In genomic region chr4:145177906-145178538, GRCh38 we compare ENCODE assay signal across 8 cellular contexts. TPM values are rescaled to one million over a fixed set of nuclear protein-coding genes. Genes with fewer than 3 reads are reported as not detected.
DNase-seq lines count a peak whose midpoint lies in the region; ATAC-seq and TF ChIP-seq lines count a peak whose summit lies in the region.

No MANE protein-coding gene starts in this region.

- H3K27ac Mint-ChIP-seq in Caco-2 (ENCODE audit: unreplicated experiment) = peak overlapping the region; percentile 84
- H3K27ac Mint-ChIP-seq in activated naive CD8-positive, alpha-beta T cell treated with anti-CD3 and anti-CD28 coated beads, Interleukin-2, amount 10 ng/mL, durations not matched to agents 7 days and 5 days = peak overlapping the region; percentile 97

- no peak overlapping the region for H2AFZ ChIP-seq in Loucy (ENCODE audit: low read length)

- H3K9me3 ChIP-seq in Caco-2 = no peaks in the 10 kb centered on the region
- no peaks in the 10 kb centered on the region for H3K9me3 ChIP-seq in Loucy (ENCODE audit: insufficient read depth, low read depth, low read length)
- H3K9me3 ChIP-seq in iPS-18c (ENCODE audit: control insufficient read depth, insufficient read depth, low read length) = peaks cover 2% of the 10 kb centered on the region
- no peaks in the 10 kb centered on the region for H3K9me3 ChIP-seq in spleen

- peaks cover 19% of the 10 kb centered on the region for H3K36me3 Mint-ChIP-seq in Caco-2 (ENCODE audit: insufficient read depth, unreplicated experiment)
- peaks cover 12% of the 10 kb centered on the region for H3K36me3 Mint-ChIP-seq in activated naive CD8-positive, alpha-beta T cell treated with anti-CD3 and anti-CD28 coated beads, Interleukin-2, amount 10 ng/mL, durations not matched to agents 7 days and 5 days

- intact Hi-C loops in Caco-2 (cut with micrococcal nuclease; ENCODE audit: unreplicated experiment) (no loop called here), spleen (cut with DNase I; ENCODE audit: low total_unique reads) (no loop called here)

- H3K27me3 ChIP-seq in Caco-2 (replicated peaks; ENCODE audit: control insufficient read depth, insufficient read depth, low read length) = no peaks in the 10 kb centered on the region
- H3K27me3 ChIP-seq in Loucy (ENCODE audit: insufficient read depth, low read length, poor library complexity, severe bottlenecking) = no peaks in the 10 kb centered on the region
- H3K27me3 ChIP-seq in spleen (replicated peaks in 1 of 7) = no peaks in the 10 kb centered on the region

- H3K9me2 ChIP-seq in Loucy (replicated peaks; ENCODE audit: low read depth, low read length) = no peaks in the 10 kb centered on the region

- DNase-seq in Caco-2 = no peak
- no peak for DNase-seq in activated naive CD8-positive, alpha-beta T cell treated with anti-CD3 and anti-CD28 coated beads, Interleukin-2, amount 10 ng/mL, durations not matched to agents 7 days and 5 days
- no peak for DNase-seq in spleen
- DNase-seq in inferior parietal cortex (ENCODE audit: extremely low spot score) = no peak

- POLR2A ChIA-PET in Caco-2 (lab: Charles Lee) = interaction anchor here (1.6 kb wide), 1 partner anchor 80 kb away, joined by 5 read pairs; the partner anchor contains the start of genes ABCE1 and ANAPC10
- POLR2A ChIA-PET in activated naive CD8-positive, alpha-beta T cell treated with anti-CD3 and anti-CD28 coated beads, Interleukin-2, amount 10 ng/mL, durations not matched to agents 7 days and 5 days (lab: Charles Lee) = interaction anchor here (0.7 to 3.9 kb wide), 4 partner anchors 46 to 441 kb away, joined by 3 to 42 read pairs (median 8); partner anchors contain the start of genes ABCE1, ANAPC10 and MMAA

- H3F3A ChIP-seq in Loucy (ENCODE audit: low read depth) = no peaks in the 10 kb centered on the region

- H3K36me3 ChIP-seq in Caco-2 (ENCODE audit: control insufficient read depth, insufficient read depth, low read length) (no peaks in the 10 kb centered on the region), Loucy (ENCODE audit: insufficient read depth, low read length) (peaks cover 14% of the 10 kb centered on the region; the same call in 1 of the 2 replicates), spleen (peaks cover 0 to 13% (median 4%) of the 10 kb centered on the region in 6 donors)

- H3K9ac ChIP-seq in Loucy (ENCODE audit: low read depth, low read length, poor library complexity, severe bottlenecking) = peak overlapping the region; percentile 81

- H3K4me3 Mint-ChIP-seq in Caco-2 (ENCODE audit: unreplicated experiment) = peak overlapping the region; percentile 89
- H3K4me3 Mint-ChIP-seq in activated naive CD8-positive, alpha-beta T cell treated with anti-CD3 and anti-CD28 coated beads, Interleukin-2, amount 10 ng/mL, durations not matched to agents 7 days and 5 days = peak overlapping the region; percentile 96

- 8 to 16% (median 11%) methylated on average over 9 of the region's 9 CpGs for WGBS in spleen, 5 donors

- TF ChIP-seq CTCF in Caco-2 (IDR thresholded peaks at IDR 0.05; ENCODE audit: insufficient read depth in 1 of 2, low read depth in 1 of 2, low read length in 1 of 2, severe bottlenecking in 1 of 2, unreplicated experiment in 1 of 2) (no peak), Loucy (conservative IDR thresholded peaks at IDR 0.05; ENCODE audit: low read length) (no peak), spleen (IDR thresholded peaks at IDR 0.05 in 8 of 11, conservative IDR thresholded peaks at IDR 0.05 in 3 of 11) (no peak)

- H3K9me3 Mint-ChIP-seq in Caco-2 (ENCODE audit: unreplicated experiment) = no peaks in the 10 kb centered on the region
- peaks cover 4% of the 10 kb centered on the region for H3K9me3 Mint-ChIP-seq in activated naive CD8-positive, alpha-beta T cell treated with anti-CD3 and anti-CD28 coated beads, Interleukin-2, amount 10 ng/mL, durations not matched to agents 7 days and 5 days

- H3K4me2 ChIP-seq in Loucy (ENCODE audit: low read depth, low read length, poor library complexity, severe bottlenecking) = peak overlapping the region; percentile 98

- CTCF ChIA-PET in Caco-2 (lab: Charles Lee) = no interaction called here

- H3K4me1 ChIP-seq in Caco-2 (peaks cover 9% of the 10 kb centered on the region; the same call in 1 of the 2 replicates), Loucy (ENCODE audit: insufficient read depth, low read length, poor library complexity, severe bottlenecking) (peaks cover 50% of the 10 kb centered on the region), spleen (peaks cover 32 to 73% (median 46%) of the 10 kb centered on the region in 6 donors)

- peak overlapping the region; percentile 63 for H3K4me3 ChIP-seq in Caco-2 (ENCODE audit: low read depth, low read length)
- peak overlapping the region; percentile 97 for H3K4me3 ChIP-seq in Loucy (ENCODE audit: low read length, poor library complexity, severe bottlenecking)
- peak overlapping the region; percentile 76 for H3K4me3 ChIP-seq in iPS-18c (ENCODE audit: insufficient read depth, low read depth, low read length)
- H3K4me3 ChIP-seq in spleen = peak overlapping the region; percentile 54 to 79 (median 72)

- H4K20me1 ChIP-seq in Loucy (ENCODE audit: insufficient read depth, low read length, poor library complexity, severe bottlenecking) = peaks cover 61% of the 10 kb centered on the region

- H3K27me3 Mint-ChIP-seq in Caco-2 (ENCODE audit: insufficient read depth, unreplicated experiment) = no peaks in the 10 kb centered on the region
- H3K27me3 Mint-ChIP-seq in activated naive CD8-positive, alpha-beta T cell treated with anti-CD3 and anti-CD28 coated beads, Interleukin-2, amount 10 ng/mL, durations not matched to agents 7 days and 5 days = no peaks in the 10 kb centered on the region

- peaks cover 10% of the 10 kb centered on the region for H3K4me1 Mint-ChIP-seq in Caco-2 (ENCODE audit: low read depth, unreplicated experiment)
- H3K4me1 Mint-ChIP-seq in activated naive CD8-positive, alpha-beta T cell treated with anti-CD3 and anti-CD28 coated beads, Interleukin-2, amount 10 ng/mL, durations not matched to agents 7 days and 5 days = peaks cover 23% of the 10 kb centered on the region

- peaks cover 74% of the 10 kb centered on the region for H3K79me2 ChIP-seq in Loucy (ENCODE audit: insufficient read depth, low read length)

- H3K27ac ChIP-seq in spleen = peak overlapping the region; percentile 93 to 100 (median 98)

- no peak for ATAC-seq in activated naive CD8-positive, alpha-beta T cell treated with anti-CD3 and anti-CD28 coated beads, Interleukin-2, amount 10 ng/mL, durations not matched to agents 7 days and 5 days (ENCODE audit: low read depth)
- ATAC-seq in GM19463 (IDR thresholded peaks at IDR 0.05; ENCODE audit: unreplicated experiment) (no peak), HG02623 (IDR thresholded peaks at IDR 0.05; ENCODE audit: unreplicated experiment) (no peak)

- BruUV-seq in Caco-2 (replicated peaks; lab: Mats Ljungman, UMichigan) = no TSS peak

- TF ChIP-seq POLR2A in spleen (IDR thresholded peaks at IDR 0.05) = no peak

RNA-seq across cellular contexts. Expression of gene OTUD4, which starts 2.4 kb away (rescaled TPM):
- total RNA-seq in Caco-2 (2022) = 32.8 and 34.5 TPM in 2 replicates
- 10 to 100 TPM; 43.4 to 43.9 TPM for total RNA-seq in activated naive CD8-positive, alpha-beta T cell treated with anti-CD3 and anti-CD28 coated beads, Interleukin-2, amount 10 ng/mL, durations not matched to agents 7 days and 5 days
- 10 to 100 TPM; 33.3 to 53.0 (median 46.5) TPM for total RNA-seq in spleen
- 10 to 100 TPM in 1 of 3 donors, 1 to 10 TPM in 2; 8.1 to 12.7 (median 8.5) TPM for polyA plus RNA-seq in spleen
